25 cellular contexts compared by ENCODE assay signal in the genomic region with DNA sequence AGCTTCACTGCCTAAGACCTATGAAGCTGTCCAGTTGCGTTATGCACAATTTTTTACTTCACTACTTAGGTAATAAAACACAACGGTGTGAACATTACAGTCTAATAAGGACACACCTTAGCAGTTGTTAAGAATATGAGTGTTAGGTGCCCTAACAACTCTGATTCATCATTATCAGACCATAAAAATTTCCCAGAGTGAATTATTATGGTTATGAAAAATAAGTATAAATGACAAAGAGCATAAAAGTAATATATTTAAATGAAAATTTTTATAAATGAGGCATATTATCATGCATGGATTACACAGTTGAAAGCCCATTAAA.
DNase-seq lines count a peak whose midpoint lies in the region; ATAC-seq and TF ChIP-seq lines count a peak whose summit lies in the region.
"Had no signal": no experiment of that assay in that cellular context is flagged by ENCODE, and none has a peak within 500 bp of the region (broad histone marks: within the 10 kb centered on the region; RNA-seq: fewer than 3 reads in every experiment).

No MANE protein-coding gene starts in this region.

- H3K27ac Mint-ChIP-seq in activated naive CD4-positive, alpha-beta T cell treated with anti-CD3 and anti-CD28 coated beads, Interleukin-2, amount 50 U/mL, for 24 hours = peak overlapping the region; percentile 41
- H3K27ac Mint-ChIP-seq in activated naive CD4-positive, alpha-beta T cell treated with anti-CD3 and anti-CD28 coated beads, Interleukin-2, amount 50 U/mL, for 72 hours = no peak overlapping the region
- H3K27ac Mint-ChIP-seq: activated naive CD4-positive, alpha-beta T cell treated with anti-CD3 and anti-CD28 coated beads, Interleukin-2, amount 10 ng/mL, durations not matched to agents 7 days and 5 days; T-cell had no signal

- H3K27ac ChIP-seq in foreskin keratinocyte (no peak overlapping the region), tibial artery (peak overlapping the region; percentile 65 to 74)
- H3K27ac ChIP-seq: C4-2B, left lung, WERI-Rb-1 had no signal

- no peaks in the 10 kb centered on the region for H3K36me3 Mint-ChIP-seq in activated naive CD4-positive, alpha-beta T cell treated with anti-CD3 and anti-CD28 coated beads, Interleukin-2, amount 50 U/mL, for 24 hours
- H3K36me3 Mint-ChIP-seq in activated naive CD4-positive, alpha-beta T cell treated with anti-CD3 and anti-CD28 coated beads, Interleukin-2, amount 50 U/mL, for 72 hours = no peaks in the 10 kb centered on the region
- H3K36me3 Mint-ChIP-seq: activated naive CD4-positive, alpha-beta T cell treated with anti-CD3 and anti-CD28 coated beads, Interleukin-2, amount 10 ng/mL, durations not matched to agents 7 days and 5 days; T-cell had no signal

- ATAC-seq in activated naive CD4-positive, alpha-beta T cell treated with anti-CD3 and anti-CD28 coated beads, Interleukin-2, amount 50 U/mL, for 72 hours = no peak
- peak; percentile 59 for ATAC-seq in foreskin keratinocyte
- ATAC-seq: mucosa of descending colon, Right ventricle myocardium inferior had no signal

- TF ChIP-seq CTCF in foreskin keratinocyte (conservative IDR thresholded peaks at IDR 0.05) (no peak), tibial artery (IDR thresholded peaks at IDR 0.05) (no peak)

- H3K36me3 ChIP-seq in adipocyte (ENCODE audit: control insufficient read depth, insufficient read depth, low read length, severe bottlenecking) (no peaks in the 10 kb centered on the region), tibial artery (no peaks in the 10 kb centered on the region)
- H3K36me3 ChIP-seq: left lung, tibial nerve, WERI-Rb-1 had no signal

- intact Hi-C loops in tibial artery (cut with DNase I; ENCODE audit: low total_unique reads) = no loop called here

- H3K4me1 ChIP-seq in adipocyte (ENCODE audit: control insufficient read depth, insufficient read depth, low read length) = peaks cover 33% of the 10 kb centered on the region
- no peaks in the 10 kb centered on the region for H3K4me1 ChIP-seq in foreskin keratinocyte
- H3K4me1 ChIP-seq in tibial artery = peaks cover 0 to 35% (median 18%) of the 10 kb centered on the region in 4 donors

- peaks cover 5% of the 10 kb centered on the region for H3K27me3 Mint-ChIP-seq in activated naive CD4-positive, alpha-beta T cell treated with anti-CD3 and anti-CD28 coated beads, Interleukin-2, amount 50 U/mL, for 24 hours

- no peak overlapping the region for H3K4me3 Mint-ChIP-seq in activated naive CD4-positive, alpha-beta T cell treated with anti-CD3 and anti-CD28 coated beads, Interleukin-2, amount 50 U/mL, for 24 hours
- H3K4me3 Mint-ChIP-seq: activated naive CD4-positive, alpha-beta T cell treated with anti-CD3 and anti-CD28 coated beads, Interleukin-2, amount 10 ng/mL, durations not matched to agents 7 days and 5 days had no signal

- DNase-seq in activated naive CD4-positive, alpha-beta T cell treated with anti-CD3 and anti-CD28 coated beads, Interleukin-2, amount 50 U/mL, for 72 hours (ENCODE audit: low spot score in 2 of 2) = no peak
- no peak for DNase-seq in adipocyte (ENCODE audit: low read depth)
- DNase-seq in foreskin keratinocyte = peak in 1 of 2 donors; percentile 66
- DNase-seq in tibial artery = no peak
- DNase-seq in NCI-H510A treated with DMSO at 0.1 percent for 48 hours (lab: John Stamatoyannopoulos, UW) = no peak
- DNase-seq in kidney tubule cell (ENCODE audit: low spot score) = no peak
- DNase-seq in putamen (ENCODE audit: low spot score) = no peak
- DNase-seq: activated CD4-positive, alpha-beta T cell treated with anti-CD3 and anti-CD28 coated beads, Interleukin-2, amount 50 U/mL, for 48 hours; activated naive CD4-positive, alpha-beta T cell treated with anti-CD3 and anti-CD28 coated beads, Interleukin-2, amount 10 ng/mL, durations not matched to agents 7 days and 5 days; activated T-cell treated with anti-CD3 and anti-CD28 coated beads, Interleukin-2, amount 50 U/mL, for 1 hour; DMS153; GOT3; left lung; mucosa of descending colon; NCI-H1092; NCI-H2029 treated with DMSO at 0.1 percent for 48 hours; NCI-H524; right cardiac atrium; stimulated activated naive CD4-positive, alpha-beta T cell; T-cell; WERI-Rb-1 had no signal

- H3K4me3 ChIP-seq in adipocyte (ENCODE audit: low read length) (peak overlapping the region; percentile 26), tibial artery (no peak overlapping the region)
- H3K4me3 ChIP-seq: left lung, mucosa of descending colon, tibial nerve had no signal

- H3K9ac ChIP-seq in adipocyte (ENCODE audit: low read length) = peak overlapping the region; percentile 72

- H3K4me1 Mint-ChIP-seq in activated naive CD4-positive, alpha-beta T cell treated with anti-CD3 and anti-CD28 coated beads, Interleukin-2, amount 50 U/mL, for 24 hours = peaks cover 32% of the 10 kb centered on the region

- H3K9me3 ChIP-seq in adipocyte (ENCODE audit: control insufficient read depth, low read length) (no peaks in the 10 kb centered on the region), tibial artery (no peaks in the 10 kb centered on the region)
- H3K9me3 ChIP-seq: left lung, mucosa of descending colon, tibial nerve had no signal

- H3K9me3 Mint-ChIP-seq in activated naive CD4-positive, alpha-beta T cell treated with anti-CD3 and anti-CD28 coated beads, Interleukin-2, amount 50 U/mL, for 24 hours = no peaks in the 10 kb centered on the region
- H3K9me3 Mint-ChIP-seq in activated naive CD4-positive, alpha-beta T cell treated with anti-CD3 and anti-CD28 coated beads, Interleukin-2, amount 50 U/mL, for 72 hours = no peaks in the 10 kb centered on the region
- H3K9me3 Mint-ChIP-seq: activated naive CD4-positive, alpha-beta T cell treated with anti-CD3 and anti-CD28 coated beads, Interleukin-2, amount 10 ng/mL, durations not matched to agents 7 days and 5 days had no signal

- H3K27me3 ChIP-seq in adipocyte (replicated peaks; ENCODE audit: control insufficient read depth, insufficient read depth, low read length) (no peaks in the 10 kb centered on the region), foreskin keratinocyte (no peaks in the 10 kb centered on the region), tibial artery (no peaks in the 10 kb centered on the region)
- H3K27me3 ChIP-seq: left lung, tibial nerve had no signal
